Comparison of ENCODE assay signal across 36 cellular contexts in genomic region chr5:144876990-144877389, GRCh38.
DNase-seq lines count a peak whose midpoint lies in the region; ATAC-seq, FAIRE-seq and TF ChIP-seq lines count a peak whose summit lies in the region.
"Had no signal": no experiment of that assay in that cellular context is flagged by ENCODE, and none has a peak within 500 bp of the region (broad histone marks: within the 10 kb centered on the region; RNA-seq: fewer than 3 reads in every experiment).

No MANE protein-coding gene starts in this region.

- H3K4me1 ChIP-seq in HepG2 (ENCODE audit: insufficient read depth, low read length) (no peaks in the 10 kb centered on the region), right lobe of liver (no peaks in the 10 kb centered on the region), IMR-90 (ENCODE audit: control insufficient read depth, insufficient read depth, low read length) (no peaks in the 10 kb centered on the region), K562 (replicated peaks in 1 of 2; ENCODE audit: control insufficient read depth in 2 of 2, insufficient read depth in 2 of 2, low read length in 2 of 2) (no peaks in the 10 kb centered on the region), H1 (replicated peaks in 1 of 4; ENCODE audit: control insufficient read depth in 3 of 4, insufficient read depth in 4 of 4, low read length in 3 of 4) (no peaks in the 10 kb centered on the region)
- H3K4me1 ChIP-seq: A549; BE2C; BLaER1; BLaER1 treated with 17β-estradiol and CSF1 and Interleukin-3, amounts not matched to agents 10 nM and 100 nM; Caco-2 had no signal

- no peak overlapping the region for H2BK15ac ChIP-seq in IMR-90 (ENCODE audit: low read depth, low read length)
- H2BK15ac ChIP-seq in H1 (ENCODE audit: low read length), result no peak overlapping the region

- BruUV-seq in HepG2 (replicated peaks; lab: Mats Ljungman, UMichigan), result no TSS peak
- no TSS peak for BruUV-seq in IMR-90 (replicated peaks; lab: Mats Ljungman, UMichigan)
- BruUV-seq in K562 (replicated peaks; lab: Mats Ljungman, UMichigan), result no TSS peak

- FAIRE-seq in HepG2 (lab: Jason Lieb, UNC) (no peak), K562 (lab: Jason Lieb, UNC) (no peak), H1 (lab: Jason Lieb, UNC) (no peak)
- FAIRE-seq: A204.1, A549, D721Med had no signal

- DNase-seq in HepG2 (ENCODE audit: low spot score), result no peak
- no peak for DNase-seq in right lobe of liver
- DNase-seq in IMR-90, result no peak
- no peak for DNase-seq in K562 (ENCODE audit: extremely low read depth in 1 of 4, low spot score in 3 of 4)
- DNase-seq in H1 (ENCODE audit: low read depth in 1 of 2, low spot score in 2 of 2), result no peak
- no peak for DNase-seq in natural killer cell treated with Interleukin-12 subunit alpha and Interleukin-12 subunit beta and Interleukin-15 and Interleukin-18, amount 100 ng/mL, for 72 hours (ENCODE audit: low spot score)
- no peak for DNase-seq in GM10266 (ENCODE audit: extremely low spot score)
- DNase-seq: 8988T; ACHN; AML-193; BE2C; C1 segment of cervical spinal cord; Caco-2; Calu3; CD4-positive, alpha-beta memory T cell; CD4-positive, alpha-beta T cell; CD4-positive, CD25-positive, alpha-beta regulatory T cell; CD8-positive, alpha-beta memory T cell; CD8-positive, alpha-beta T cell; COR-L47; DMS 273 treated with DMSO at 0.1 percent for 48 hours; DMS153; DMS53; DMS79; DMS79 treated with DMSO at 0.1 percent for 48 hours; DND-41 had no signal

- no peak overlapping the region for H2AK5ac ChIP-seq in IMR-90 (ENCODE audit: low read depth, low read length)
- no peak overlapping the region for H2AK5ac ChIP-seq in H1 (ENCODE audit: low read depth, low read length)

- no peak overlapping the region for H3K4me3 ChIP-seq in HepG2 (replicated peaks in 1 of 3; ENCODE audit: insufficient read depth in 1 of 3, low read depth in 2 of 3, low read length in 3 of 3)
- no peak overlapping the region for H3K4me3 ChIP-seq in right lobe of liver
- H3K4me3 ChIP-seq in IMR-90 (ENCODE audit: insufficient read depth, low read depth, low read length), result no peak overlapping the region
- H3K4me3 ChIP-seq in K562, result no peak overlapping the region
- H3K4me3 ChIP-seq in H1 (ENCODE audit: extremely low read depth in 1 of 4, insufficient read depth in 2 of 4, low read depth in 3 of 4, low read length in 4 of 4), result no peak overlapping the region
- H3K4me3 ChIP-seq: A549; BLaER1; BLaER1 treated with 17β-estradiol and CSF1 and Interleukin-3, amounts not matched to agents 10 nM and 100 nM had no signal

- H3K9me1 ChIP-seq in IMR-90 (ENCODE audit: insufficient read depth, low read length) (no peaks in the 10 kb centered on the region), K562 (ENCODE audit: control insufficient read depth, insufficient read depth, low read length) (no peaks in the 10 kb centered on the region)

- no peak overlapping the region for H3K4me3 Mint-ChIP-seq in natural killer cell treated with Interleukin-12 subunit alpha and Interleukin-12 subunit beta and Interleukin-15 and Interleukin-18, amount 100 ng/mL, for 72 hours
- H3K4me3 Mint-ChIP-seq: B cell; CD14-positive monocyte; CD4-positive, alpha-beta memory T cell; CD4-positive, alpha-beta T cell; CD4-positive, CD25-positive, alpha-beta regulatory T cell; CD8-positive, alpha-beta memory T cell; CD8-positive, alpha-beta T cell had no signal

- ATAC-seq in HepG2 (no peak), right lobe of liver (no peak), IMR-90 (ENCODE audit: low read depth) (no peak), K562 (no peak), HG03354 (IDR thresholded peaks at IDR 0.05; ENCODE audit: poor library complexity, severe bottlenecking, unreplicated experiment) (no peak)
- ATAC-seq in natural killer cell treated with Interleukin-12 subunit alpha and Interleukin-12 subunit beta and Interleukin-15 and Interleukin-18, amount 100 ng/mL, for 72 hours, result no peak
- ATAC-seq: A549; CD8-positive, alpha-beta T cell had no signal

- no peak overlapping the region for H3K56ac ChIP-seq in IMR-90 (ENCODE audit: extremely low read depth, insufficient read depth, low read length)
- H3K56ac ChIP-seq in H1 (replicated peaks; ENCODE audit: insufficient read length, low read depth, low read length), result no peak overlapping the region

- POLR2A ChIA-PET in HepG2 (lab: Yijun Ruan, JAX) (no interaction called here), IMR-90 (lab: Charles Lee; ENCODE audit: unreplicated experiment) (no interaction called here), K562 (lab: Yijun Ruan, JAX) (no interaction called here), H1 (lab: Charles Lee; ENCODE audit: partially characterized antibody) (no interaction called here)

- no peak overlapping the region for H3K4ac ChIP-seq in IMR-90 (ENCODE audit: low read depth, low read length)
- no peak overlapping the region for H3K4ac ChIP-seq in H1 (replicated peaks; ENCODE audit: insufficient read length, low read depth, low read length)

- H3K79me2 ChIP-seq in HepG2 (ENCODE audit: insufficient read depth, low read length) (no peaks in the 10 kb centered on the region), K562 (ENCODE audit: control insufficient read depth, insufficient read depth, low read length) (no peaks in the 10 kb centered on the region), H1 (ENCODE audit: control insufficient read depth in 1 of 2, insufficient read depth in 2 of 2, low read length in 2 of 2) (no peaks in the 10 kb centered on the region)

- TF ChIP-seq POLR2A in HepG2 (IDR thresholded peaks at IDR 0.05; ENCODE audit: insufficient read depth in 1 of 2, low read depth in 2 of 2, low read length in 2 of 2) (no peak), right lobe of liver (IDR thresholded peaks at IDR 0.05) (no peak), IMR-90 (IDR thresholded peaks at IDR 0.05; ENCODE audit: low read depth, low read length) (no peak), K562 (conservative IDR thresholded peaks at IDR 0.05) (no peak), H1 (IDR thresholded peaks at IDR 0.05; ENCODE audit: control extremely low read depth in 1 of 2, low read depth in 2 of 2, low read length in 2 of 2) (no peak)

- H2BK20ac ChIP-seq in IMR-90 (ENCODE audit: low read depth, low read length) (no peak overlapping the region), H1 (ENCODE audit: low read length) (no peak overlapping the region)

- no peak overlapping the region for H3K14ac ChIP-seq in IMR-90 (replicated peaks; ENCODE audit: low read depth, low read length)
- H3K14ac ChIP-seq in H1 (ENCODE audit: insufficient read length), result no peak overlapping the region

- no peak overlapping the region for H2AK9ac ChIP-seq in IMR-90 (replicated peaks; ENCODE audit: low read depth, low read length, poor library complexity)

- H2BK120ac ChIP-seq in IMR-90 (ENCODE audit: low read depth, low read length), result no peak overlapping the region
- H2BK120ac ChIP-seq in H1 (replicated peaks; ENCODE audit: low read depth, low read length), result no peak overlapping the region

- H3K9ac ChIP-seq in HepG2 (ENCODE audit: insufficient read depth, low read depth, low read length) (no peak overlapping the region), IMR-90 (ENCODE audit: low read depth, low read length) (no peak overlapping the region), K562 (ENCODE audit: insufficient read depth in 1 of 2, low read depth in 2 of 2, low read length in 2 of 2) (no peak overlapping the region), H1 (replicated peaks in 1 of 4; ENCODE audit: extremely low read depth in 1 of 4, low read depth in 3 of 4, low read length in 3 of 4) (no peak overlapping the region)
- H3K9ac ChIP-seq: BLaER1; BLaER1 treated with 17β-estradiol and CSF1 and Interleukin-3, amounts not matched to agents 10 nM and 100 nM had no signal

- H4K5ac ChIP-seq in IMR-90 (ENCODE audit: low read depth, low read length) (no peak overlapping the region), H1 (ENCODE audit: insufficient read length, low read depth, low read length) (no peak overlapping the region)

- peaks cover 18% of the 10 kb centered on the region for H3K9me3 ChIP-seq in HepG2 (ENCODE audit: low read length)
- H3K9me3 ChIP-seq in right lobe of liver, result no peaks in the 10 kb centered on the region
- no peaks in the 10 kb centered on the region for H3K9me3 ChIP-seq in IMR-90 (ENCODE audit: control insufficient read depth, insufficient read depth, low read length)
- no peaks in the 10 kb centered on the region; the same call in 1 of the 2 replicates for H3K9me3 ChIP-seq in K562 (replicated peaks; ENCODE audit: control insufficient read depth, insufficient read depth, low read depth, low read length)
- H3K9me3 ChIP-seq in H1 (ENCODE audit: insufficient read depth in 2 of 2, low read depth in 1 of 2, low read length in 1 of 2), result no peaks in the 10 kb centered on the region
- H3K9me3 ChIP-seq: A549; BE2C; BLaER1; BLaER1 treated with 17β-estradiol and CSF1 and Interleukin-3, amounts not matched to agents 10 nM and 100 nM; Caco-2 had no signal

- no peaks in the 10 kb centered on the region for H4K20me1 ChIP-seq in HepG2 (ENCODE audit: insufficient read depth, low read length)
- no peaks in the 10 kb centered on the region for H4K20me1 ChIP-seq in IMR-90 (ENCODE audit: insufficient read depth, low read length)
- H4K20me1 ChIP-seq in K562 (replicated peaks; ENCODE audit: control insufficient read depth, insufficient read depth, low read length), result no peaks in the 10 kb centered on the region
- H4K20me1 ChIP-seq in H1 (replicated peaks in 1 of 2; ENCODE audit: control insufficient read depth in 1 of 2, insufficient read depth in 2 of 2, low read length in 2 of 2), result peaks cover 0 to 1% of the 10 kb centered on the region in 2 experiments
- H4K20me1 ChIP-seq: BLaER1; BLaER1 treated with 17β-estradiol and CSF1 and Interleukin-3, amounts not matched to agents 10 nM and 100 nM had no signal

- TF ChIP-seq RAD21 in HepG2 (CRISPR knock-in tag; IDR thresholded peaks at IDR 0.05) (no peak), IMR-90 (IDR thresholded peaks at IDR 0.05; ENCODE audit: low read length) (no peak), K562 (CRISPR knock-in tag; conservative IDR thresholded peaks at IDR 0.05 in 1 of 2, IDR thresholded peaks at IDR 0.05 in 1 of 2) (no peak), H1 (IDR thresholded peaks at IDR 0.05 in 1 of 2, conservative IDR thresholded peaks at IDR 0.05 in 1 of 2; ENCODE audit: low read depth in 2 of 2, low read length in 2 of 2) (no peak)

- H3K27me3 Mint-ChIP-seq in natural killer cell treated with Interleukin-12 subunit alpha and Interleukin-12 subunit beta and Interleukin-15 and Interleukin-18, amount 100 ng/mL, for 72 hours, result no peaks in the 10 kb centered on the region
- H3K27me3 Mint-ChIP-seq: B cell; CD4-positive, alpha-beta memory T cell; CD4-positive, alpha-beta T cell; CD4-positive, CD25-positive, alpha-beta regulatory T cell; CD8-positive, alpha-beta memory T cell had no signal

- no peaks in the 10 kb centered on the region for H3K79me1 ChIP-seq in IMR-90 (ENCODE audit: low read depth in 1 of 2, low read length in 2 of 2)
- H3K79me1 ChIP-seq in H1 (ENCODE audit: low read depth, low read length), result no peaks in the 10 kb centered on the region

- no peaks in the 10 kb centered on the region for H3K4me1 Mint-ChIP-seq in natural killer cell treated with Interleukin-12 subunit alpha and Interleukin-12 subunit beta and Interleukin-15 and Interleukin-18, amount 100 ng/mL, for 72 hours (ENCODE audit: low read depth in 2 of 2)
- H3K4me1 Mint-ChIP-seq: B cell; CD14-positive monocyte; CD4-positive, alpha-beta memory T cell; CD4-positive, CD25-positive, alpha-beta regulatory T cell; CD8-positive, alpha-beta memory T cell had no signal

- TF ChIP-seq EP300 in HepG2 (IDR thresholded peaks at IDR 0.05; ENCODE audit: low read depth in 2 of 2, low read length in 2 of 2) (no peak), HepG2 (CRISPR knock-in tag; IDR thresholded peaks at IDR 0.05; ENCODE audit: borderline replicate concordance) (no peak), K562 (IDR thresholded peaks at IDR 0.05; ENCODE audit: low read length) (no peak), H1 (IDR thresholded peaks at IDR 0.05; ENCODE audit: borderline replicate concordance in 1 of 2, low read depth in 2 of 2, low read length in 2 of 2) (no peak)

- TF ChIP-seq CTCF in HepG2 (CRISPR knock-in tag; IDR thresholded peaks at IDR 0.05) (no peak), right lobe of liver (IDR thresholded peaks at IDR 0.05) (no peak), IMR-90 (conservative IDR thresholded peaks at IDR 0.05; ENCODE audit: low read depth, low read length) (no peak), K562 (IDR thresholded peaks at IDR 0.05 in 2 of 3, conservative IDR thresholded peaks at IDR 0.05 in 1 of 3; ENCODE audit: insufficient read depth in 2 of 3, low read depth in 1 of 3, low read length in 3 of 3) (no peak), H1 (IDR thresholded peaks at IDR 0.05; ENCODE audit: control extremely low read depth in 1 of 3, insufficient read depth in 1 of 3, low read depth in 1 of 3, low read length in 3 of 3) (no peak), GM10266 (IDR thresholded peaks at IDR 0.05; ENCODE audit: control insufficient read depth, insufficient read depth, low read depth, missing control alignments) (no peak)

- no peak overlapping the region for H2BK5ac ChIP-seq in IMR-90 (ENCODE audit: low read depth, low read length, poor library complexity, severe bottlenecking)
- H2BK5ac ChIP-seq in H1 (ENCODE audit: low read depth, low read length), result no peak overlapping the region

- H3K4me2 ChIP-seq in HepG2 (ENCODE audit: low read depth, low read length) (no peak overlapping the region), IMR-90 (ENCODE audit: low read depth, low read length) (no peak overlapping the region), K562 (ENCODE audit: insufficient read depth, low read length) (no peak overlapping the region), H1 (ENCODE audit: insufficient read depth in 1 of 2, low read depth in 2 of 2, low read length in 2 of 2) (no peak overlapping the region)
- H3K4me2 ChIP-seq: A549; BLaER1; BLaER1 treated with 17β-estradiol and CSF1 and Interleukin-3, amounts not matched to agents 10 nM and 100 nM had no signal

- H2AFZ ChIP-seq in HepG2 (ENCODE audit: low read length) (no peak overlapping the region), IMR-90 (replicated peaks; ENCODE audit: low read length, poor library complexity) (no peak overlapping the region), K562 (ENCODE audit: low read depth, low read length) (no peak overlapping the region), H1 (ENCODE audit: low read length) (no peak overlapping the region)

- no peaks in the 10 kb centered on the region for H3K23me2 ChIP-seq in H1 (ENCODE audit: low read depth, low read length)

- no peaks in the 10 kb centered on the region for H3K36me3 Mint-ChIP-seq in natural killer cell treated with Interleukin-12 subunit alpha and Interleukin-12 subunit beta and Interleukin-15 and Interleukin-18, amount 100 ng/mL, for 72 hours
- H3K36me3 Mint-ChIP-seq: CD14-positive monocyte; CD4-positive, alpha-beta memory T cell; CD4-positive, CD25-positive, alpha-beta regulatory T cell; CD8-positive, alpha-beta memory T cell; CD8-positive, alpha-beta T cell had no signal

- in situ Hi-C loops in HepG2 (cut with HindIII; ENCODE audit: extremely low pct_ligation_motif_present, low pct_unique_long_range_greater_than_20kb) (no loop called here), IMR-90 (cut with MboI; ENCODE audit: low sequenced_read_pairs) (no loop called here), K562 (cut with MboI) (no loop called here)

- peaks cover 11% of the 10 kb centered on the region for H3K9me3 Mint-ChIP-seq in natural killer cell treated with Interleukin-12 subunit alpha and Interleukin-12 subunit beta and Interleukin-15 and Interleukin-18, amount 100 ng/mL, for 72 hours

- H3K27ac ChIP-seq in HepG2 (ENCODE audit: extremely low read length, insufficient read depth, low read length) (no peak overlapping the region), right lobe of liver (no peak overlapping the region), IMR-90 (ENCODE audit: insufficient read depth, low read length) (no peak overlapping the region), K562 (ENCODE audit: extremely low read depth, low read depth, low read length) (no peak overlapping the region), H1 (ENCODE audit: low read depth, low read length) (no peak overlapping the region)
- H3K27ac ChIP-seq: 22Rv1; A549; BLaER1; BLaER1 treated with 17β-estradiol and CSF1 and Interleukin-3, amounts not matched to agents 10 nM and 100 nM; C4-2B had no signal

- dilution Hi-C loops in IMR-90 (cut with HindIII; ENCODE audit: low sequenced_read_pairs, unreplicated experiment), result no loop called here

- H3K27me3 ChIP-seq in HepG2 (ENCODE audit: control insufficient read depth in 1 of 2, insufficient read depth in 2 of 2, low read length in 2 of 2) (no peaks in the 10 kb centered on the region), right lobe of liver (no peaks in the 10 kb centered on the region), IMR-90 (ENCODE audit: control insufficient read depth, insufficient read depth, low read length) (no peaks in the 10 kb centered on the region), K562 (ENCODE audit: control insufficient read depth in 2 of 2, insufficient read depth in 2 of 2, low read length in 2 of 2) (no peaks in the 10 kb centered on the region), H1 (replicated peaks in 1 of 4; ENCODE audit: control insufficient read depth in 3 of 4, extremely low read depth in 1 of 4, insufficient read depth in 3 of 4, low read length in 3 of 4) (no peaks in the 10 kb centered on the region)
- H3K27me3 ChIP-seq: BE2C; BLaER1; BLaER1 treated with 17β-estradiol and CSF1 and Interleukin-3, amounts not matched to agents 10 nM and 100 nM had no signal

- no peak overlapping the region for H3K18ac ChIP-seq in IMR-90 (ENCODE audit: low read depth, low read length)
- no peak overlapping the region for H3K18ac ChIP-seq in H1 (ENCODE audit: extremely low read depth, low read length)

- H4K91ac ChIP-seq in IMR-90 (ENCODE audit: insufficient read depth, low read depth, low read length) (no peak overlapping the region), H1 (replicated peaks; ENCODE audit: insufficient read length, low read length) (no peak overlapping the region)

- H2BK12ac ChIP-seq in H1 (ENCODE audit: low read depth, low read length), result no peak overlapping the region

- CTCF ChIA-PET in HepG2 (lab: Yijun Ruan, JAX; ENCODE audit: low intra/inter-chr PET ratio, low total read pairs) (no interaction called here), IMR-90 (lab: Yijun Ruan, JAX) (no interaction called here), K562 (lab: Yijun Ruan, JAX; ENCODE audit: low intra/inter-chr PET ratio) (no interaction called here), H1 (lab: Charles Lee; ENCODE audit: partially characterized antibody) (no interaction called here)

- intact Hi-C loops in HepG2 (cut with micrococcal nuclease; ENCODE audit: unreplicated experiment), result no loop called here
- intact Hi-C loops in right lobe of liver (cut with DNase I), result no loop called here
- intact Hi-C loops in IMR-90 (cut with micrococcal nuclease), result no loop called here
- intact Hi-C loops in K562 (cut with micrococcal nuclease), result no loop called here

- H4K8ac ChIP-seq in IMR-90 (ENCODE audit: low read depth in 2 of 2, low read length in 2 of 2), result no peak overlapping the region
- H4K8ac ChIP-seq in H1 (ENCODE audit: extremely low read depth, insufficient read depth, low read length), result no peak overlapping the region

- H3K23ac ChIP-seq in IMR-90 (ENCODE audit: low read depth, low read length) (no peak overlapping the region), H1 (ENCODE audit: insufficient read length) (no peak overlapping the region)

- H3K27ac Mint-ChIP-seq in natural killer cell treated with Interleukin-12 subunit alpha and Interleukin-12 subunit beta and Interleukin-15 and Interleukin-18, amount 100 ng/mL, for 72 hours, result no peak overlapping the region
- H3K27ac Mint-ChIP-seq: B cell; CD14-positive monocyte; CD4-positive, alpha-beta memory T cell; CD4-positive, alpha-beta T cell; CD4-positive, CD25-positive, alpha-beta regulatory T cell; CD8-positive, alpha-beta memory T cell; CD8-positive, alpha-beta T cell had no signal

- no peaks in the 10 kb centered on the region for H3K36me3 ChIP-seq in HepG2 (replicated peaks in 1 of 2; ENCODE audit: control insufficient read depth in 1 of 2, insufficient read depth in 2 of 2, low read length in 2 of 2)
- H3K36me3 ChIP-seq in right lobe of liver, result no peaks in the 10 kb centered on the region
- H3K36me3 ChIP-seq in IMR-90 (ENCODE audit: control insufficient read depth, insufficient read depth, low read length), result no peaks in the 10 kb centered on the region
- H3K36me3 ChIP-seq in K562 (ENCODE audit: control insufficient read depth, insufficient read depth, low read length), result no peaks in the 10 kb centered on the region
- no peaks in the 10 kb centered on the region for H3K36me3 ChIP-seq in H1 (ENCODE audit: control insufficient read depth in 2 of 4, insufficient read depth in 4 of 4, low read length in 3 of 4)
- H3K36me3 ChIP-seq: BE2C; BLaER1; BLaER1 treated with 17β-estradiol and CSF1 and Interleukin-3, amounts not matched to agents 10 nM and 100 nM had no signal

Comparison
In these comparisons a context has a peak if more than half of its experiments do, and no peak if none do; other contexts are left out.
1. Of the 241 proteins assayed by ChIP-seq in both HepG2 and K562: peak only in HepG2: none; only in K562: CEBPG; in both: CEBPB; in neither: 239.